In the genomic region with DNA sequence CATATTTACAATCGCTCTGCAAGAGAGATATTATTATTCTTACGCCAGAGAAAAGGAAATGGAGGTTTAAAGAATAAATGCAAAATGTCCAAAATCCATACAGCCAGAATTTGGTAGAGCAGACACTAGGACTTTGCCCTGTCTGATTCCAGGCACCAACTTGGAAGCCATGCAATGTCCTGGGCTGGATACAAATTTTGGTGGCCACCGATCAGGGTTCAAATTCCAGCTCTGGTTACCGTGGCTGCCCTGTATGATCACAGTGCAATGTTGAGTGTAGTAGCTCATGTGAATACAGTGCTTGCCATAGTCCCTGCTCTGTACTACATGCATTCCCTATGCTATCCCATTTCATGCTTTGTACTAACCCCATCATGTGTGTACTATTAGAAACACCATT, we compare ENCODE assay signal across 25 cellular contexts. TPM values are rescaled to one million over a fixed set of nuclear protein-coding genes. Genes with fewer than 3 reads are reported as not detected.
"Had no signal": no experiment of that assay in that cellular context is flagged by ENCODE, and none has a peak within 500 bp of the region (broad histone marks: within the 10 kb centered on the region; RNA-seq: fewer than 3 reads in every experiment).

No MANE protein-coding gene starts in this region.

- H3K4me1 ChIP-seq: left lung, pancreas, prostate gland, sigmoid colon, spleen, suprapubic skin, tibial artery, upper lobe of right lung, uterus had no signal

- H3K9me3 ChIP-seq: left lung, pancreas, prostate gland, sigmoid colon, spleen, suprapubic skin, thoracic aorta, tibial artery, upper lobe of right lung, uterus had no signal

- H3K36me3 Mint-ChIP-seq: mesothelial cell of epicardium; naive thymus-derived CD4-positive, alpha-beta T cell; natural killer cell treated with Interleukin-12 subunit alpha and Interleukin-12 subunit beta and Interleukin-15 and Interleukin-18, amount 100 ng/mL, for 72 hours; stimulated activated effector memory CD8-positive, alpha-beta T cell treated with anti-CD3 and anti-CD28 coated beads, Interleukin-12 subunit alpha, Interleukin-12 subunit beta, amount 100 ng/mL, for 72 hours had no signal

- H3K4me3 Mint-ChIP-seq: mesothelial cell of epicardium; naive thymus-derived CD4-positive, alpha-beta T cell; natural killer cell treated with Interleukin-12 subunit alpha and Interleukin-12 subunit beta and Interleukin-15 and Interleukin-18, amount 100 ng/mL, for 72 hours; stimulated activated effector memory CD8-positive, alpha-beta T cell treated with anti-CD3 and anti-CD28 coated beads, Interleukin-12 subunit alpha, Interleukin-12 subunit beta, amount 100 ng/mL, for 72 hours; stimulated activated naive CD8-positive, alpha-beta T cell treated with anti-CD3 and anti-CD28 coated beads, Interleukin-15, Interleukin-2, amounts not matched to agents 100 ng/mL and 50 ng/mL, for 24 hours had no signal

- DNase-seq: sigmoid colon; spleen; stimulated activated CD4-positive, alpha-beta T cell treated with anti-CD3 and anti-CD28 coated beads, Interleukin-4, amount 100 ng/mL, for 24 hours; stimulated activated naive CD4-positive, alpha-beta T cell had no signal

- H3K27ac ChIP-seq: left lung, pancreas, prostate gland, sigmoid colon, spleen, suprapubic skin, thoracic aorta, tibial artery, upper lobe of right lung, uterus had no signal

- H3K27me3 ChIP-seq: uterus had no signal

- H3K27ac Mint-ChIP-seq: mesothelial cell of epicardium; naive thymus-derived CD4-positive, alpha-beta T cell; natural killer cell treated with Interleukin-12 subunit alpha and Interleukin-12 subunit beta and Interleukin-15 and Interleukin-18, amount 100 ng/mL, for 72 hours; stimulated activated effector memory CD8-positive, alpha-beta T cell treated with anti-CD3 and anti-CD28 coated beads, Interleukin-12 subunit alpha, Interleukin-12 subunit beta, amount 100 ng/mL, for 72 hours; stimulated activated naive CD8-positive, alpha-beta T cell treated with anti-CD3 and anti-CD28 coated beads, Interleukin-15, Interleukin-2, amounts not matched to agents 100 ng/mL and 50 ng/mL, for 24 hours had no signal

- FAIRE-seq: keratinocyte, pancreas, small intestine had no signal

- H3K36me3 ChIP-seq: left lung, pancreas, prostate gland, sigmoid colon, spleen, suprapubic skin, thoracic aorta, tibial artery, upper lobe of right lung, uterus had no signal

- H3K4me3 ChIP-seq: left lung, lung, pancreas, prostate gland, sigmoid colon, spleen, suprapubic skin, thoracic aorta, tibial artery, upper lobe of right lung, uterus had no signal

- H3K9me3 Mint-ChIP-seq: mesothelial cell of epicardium; natural killer cell treated with Interleukin-12 subunit alpha and Interleukin-12 subunit beta and Interleukin-15 and Interleukin-18, amount 100 ng/mL, for 72 hours; neural crest cell; stimulated activated effector memory CD8-positive, alpha-beta T cell treated with anti-CD3 and anti-CD28 coated beads, Interleukin-12 subunit alpha, Interleukin-12 subunit beta, amount 100 ng/mL, for 72 hours; stimulated activated naive CD8-positive, alpha-beta T cell treated with anti-CD3 and anti-CD28 coated beads, Interleukin-15, Interleukin-2, amounts not matched to agents 100 ng/mL and 50 ng/mL, for 24 hours had no signal

- H3K4me1 Mint-ChIP-seq: mesothelial cell of epicardium; naive thymus-derived CD4-positive, alpha-beta T cell; neural crest cell; stimulated activated effector memory CD8-positive, alpha-beta T cell treated with anti-CD3 and anti-CD28 coated beads, Interleukin-12 subunit alpha, Interleukin-12 subunit beta, amount 100 ng/mL, for 72 hours had no signal

- ATAC-seq: natural killer cell treated with Interleukin-12 subunit alpha and Interleukin-12 subunit beta and Interleukin-15 and Interleukin-18, amount 100 ng/mL, for 72 hours; stimulated activated effector memory CD8-positive, alpha-beta T cell treated with anti-CD3 and anti-CD28 coated beads, Interleukin-12 subunit alpha, Interleukin-12 subunit beta, amount 100 ng/mL, for 72 hours had no signal

RNA-seq across cellular contexts. Expression of a gene that starts 0.7 kb away (rescaled TPM):
- total RNA-seq: lower leg skin; mesothelial cell of epicardium; mononuclear cell; naive thymus-derived CD4-positive, alpha-beta T cell; natural killer cell treated with Interleukin-12 subunit alpha and Interleukin-12 subunit beta and Interleukin-15 and Interleukin-18, amount 100 ng/mL, for 72 hours; osteoblast; subcutaneous adipose tissue; suprapubic skin; thoracic aorta; upper lobe of right lung had no signal
- polyA plus RNA-seq: keratinocyte; naive thymus-derived CD4-positive, alpha-beta T cell; spleen had no signal

RNA-seq across cellular contexts. Expression of a gene that starts 55.9 kb away (rescaled TPM):
- total RNA-seq: lower leg skin; mesothelial cell of epicardium; mononuclear cell; naive thymus-derived CD4-positive, alpha-beta T cell; natural killer cell treated with Interleukin-12 subunit alpha and Interleukin-12 subunit beta and Interleukin-15 and Interleukin-18, amount 100 ng/mL, for 72 hours; neural crest cell; osteoblast; sigmoid colon; subcutaneous adipose tissue; suprapubic skin; upper lobe of right lung had no signal
- polyA plus RNA-seq: naive thymus-derived CD4-positive, alpha-beta T cell; sigmoid colon; small intestine; spleen had no signal
